Comparison of ENCODE assay signal across 8 cellular contexts in the genomic region with DNA sequence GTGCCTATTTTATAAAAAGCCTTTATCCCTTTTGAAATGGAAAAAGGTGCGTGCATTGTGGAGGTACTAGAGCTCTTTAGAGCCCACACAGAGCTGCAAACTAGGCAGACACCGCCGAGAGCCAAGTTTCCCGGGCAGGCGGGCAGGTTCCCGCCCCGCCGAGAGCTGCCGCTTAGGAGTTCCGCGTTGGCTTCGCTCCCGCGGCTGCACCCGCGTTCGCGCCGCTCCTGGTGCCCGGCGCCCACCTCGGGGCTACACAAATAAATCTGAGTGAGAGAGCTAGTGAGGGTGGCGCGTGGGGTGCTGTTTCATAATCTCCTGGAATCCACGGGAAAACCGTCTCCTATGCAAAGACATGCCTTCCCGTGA. TPM values are rescaled to one million over a fixed set of nuclear protein-coding genes. Genes with fewer than 3 reads are reported as not detected.
DNase-seq lines count a peak whose midpoint lies in the region; ATAC-seq and TF ChIP-seq lines count a peak whose summit lies in the region.

No MANE protein-coding gene starts in this region.

- H4K20me1 ChIP-seq in Karpas-422 (ENCODE audit: insufficient read depth, low read depth, low read length), result no peaks in the 10 kb centered on the region

- H3K27ac Mint-ChIP-seq in brain, result peak overlapping the region; percentile 81 to 95 (median 87)

- H3K79me2 ChIP-seq in Karpas-422 (ENCODE audit: low read length), result no peaks in the 10 kb centered on the region

- H3K36me3 ChIP-seq in Karpas-422 (ENCODE audit: insufficient read depth, low read length), result no peaks in the 10 kb centered on the region

- H3K27ac ChIP-seq in temporal lobe (ENCODE audit: low read depth, low read length) (peak overlapping the region; percentile 38), Karpas-422 (ENCODE audit: low read length) (no peak overlapping the region)

- no peaks in the 10 kb centered on the region for H3K4me1 ChIP-seq in Karpas-422 (ENCODE audit: low read length)

- no peaks in the 10 kb centered on the region for H3K9me3 Mint-ChIP-seq in brain

- H3K4me1 Mint-ChIP-seq in brain, result peaks cover 49% of the 10 kb centered on the region

- H3K27me3 Mint-ChIP-seq in brain, result peaks cover 17% of the 10 kb centered on the region

- H3K9me2 ChIP-seq in Karpas-422 (replicated peaks; ENCODE audit: insufficient read depth, low read length), result no peaks in the 10 kb centered on the region

- DNase-seq in COLO668 (lab: John Stamatoyannopoulos, UW; ENCODE audit: unreplicated experiment) (peak; percentile 80), LNCaP clone FGC (ENCODE audit: low read depth) (no peak), islet precursor cell (peak; percentile 75), Karpas-422 (no peak), NCI-H2196 treated with DMSO at 0.1 percent for 48 hours (lab: John Stamatoyannopoulos, UW; ENCODE audit: unreplicated experiment) (no peak)

- no peaks in the 10 kb centered on the region for H3K36me3 Mint-ChIP-seq in brain

- peak overlapping the region; percentile 67 for H3K4me3 ChIP-seq in LNCaP clone FGC (ENCODE audit: low read depth, low read length)
- no peak overlapping the region for H3K4me3 ChIP-seq in Karpas-422 (ENCODE audit: low read length)

- H3K4me3 Mint-ChIP-seq in brain, result peak overlapping the region; percentile 91 to 98 (median 92)

- no peak for TF ChIP-seq CTCF in LNCaP clone FGC (IDR thresholded peaks at IDR 0.05; ENCODE audit: control insufficient read depth, extremely low read depth, insufficient read depth)
- no peak for TF ChIP-seq CTCF in brain (conservative IDR thresholded peaks at IDR 0.05)

- no peak overlapping the region for H3K4me2 ChIP-seq in Karpas-422 (ENCODE audit: low read depth, low read length, poor library complexity, severe bottlenecking)

- H2AFZ ChIP-seq in Karpas-422 (ENCODE audit: low read length), result no peak overlapping the region

- no peaks in the 10 kb centered on the region for H3K27me3 ChIP-seq in Karpas-422 (ENCODE audit: low read length)

- no peak overlapping the region for H3K9ac ChIP-seq in Karpas-422 (ENCODE audit: low read length)

- ATAC-seq in HG03354 (IDR thresholded peaks at IDR 0.05; ENCODE audit: poor library complexity, severe bottlenecking, unreplicated experiment), result no peak

- H3K9me3 ChIP-seq in Karpas-422 (ENCODE audit: low read length), result no peaks in the 10 kb centered on the region

RNA-seq across cellular contexts. Expression of a gene that starts 0.7 kb away (rescaled TPM):
- polyA plus RNA-seq in brain (ENCODE audit: insufficient read depth, low read depth, low replicate concordance), result 21.0 TPM
- total RNA-seq in temporal lobe, result 46.7 TPM
- not detected in 2 replicates for total RNA-seq in Karpas-422 (2014; rRNA removed; shearing (Covaris generic); ENCODE audit: low replicate concordance)

Comparison
In these comparisons a context has a peak if more than half of its experiments do, and no peak if none do; other contexts are left out.
1. DNase-seq: peak in COLO668 (single experiment) and islet precursor cell (single experiment); none in LNCaP clone FGC (single experiment), Karpas-422 (single experiment) and NCI-H2196 treated with DMSO at 0.1 percent for 48 hours (single experiment).
2. RNA of a gene that starts 0.7 kb away (total RNA-seq): 46.7 TPM in temporal lobe (single experiment); not detected in Karpas-422; every median in the first group is over 10 times any median in the second.